12 cellular contexts compared by ENCODE assay signal in the genomic region with DNA sequence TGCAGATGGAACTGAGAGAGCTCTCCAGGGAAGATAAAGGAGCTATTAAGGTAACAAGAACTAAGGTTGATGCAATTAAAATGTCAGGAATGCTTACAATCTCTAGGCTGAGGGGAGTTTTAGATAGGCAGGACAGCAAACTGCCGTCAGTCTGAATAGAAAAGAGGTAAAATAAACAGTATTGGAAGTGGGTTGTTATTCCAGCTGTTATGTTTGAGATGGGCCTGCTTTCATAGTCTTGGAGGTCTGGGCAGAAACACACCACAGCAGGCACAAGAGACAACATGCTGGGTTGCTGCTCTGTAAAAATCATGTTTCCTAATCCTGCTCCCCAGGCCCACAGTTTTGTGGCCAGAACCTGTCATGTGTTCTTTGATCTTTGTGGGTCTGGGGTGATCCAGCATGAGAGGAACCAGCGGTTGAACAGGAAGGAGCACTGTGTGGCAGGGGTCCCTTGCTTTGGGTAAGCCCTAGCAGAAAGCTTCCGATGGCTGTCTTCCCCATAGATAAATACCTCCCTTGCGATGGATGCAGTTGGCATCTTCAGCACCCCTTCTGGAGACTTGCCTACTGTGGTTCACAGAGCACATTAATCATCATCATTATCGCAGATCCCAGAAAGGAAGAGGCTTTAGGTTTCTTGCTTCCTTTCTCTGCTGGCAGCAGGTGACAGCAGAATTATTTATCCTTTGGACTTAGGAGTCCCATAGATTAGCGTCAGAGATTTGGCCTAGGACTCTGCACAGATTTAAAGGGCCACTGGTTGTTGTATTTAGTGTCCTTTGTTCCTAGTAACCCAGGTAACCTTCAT.
A peak's percentile ranks its signal among the peaks of the same experiment; 100 is the strongest.
DNase-seq lines count a peak whose midpoint lies in the region; FAIRE-seq and TF ChIP-seq lines count a peak whose summit lies in the region.
"Had no signal": no experiment of that assay in that cellular context is flagged by ENCODE, and none has a peak within 500 bp of the region (broad histone marks: within the 10 kb centered on the region; RNA-seq: fewer than 3 reads in every experiment).

No MANE protein-coding gene starts in this region.

- H3K4me2 ChIP-seq in neural cell (ENCODE audit: low read length), result peak overlapping the region; percentile 7

- TF ChIP-seq CTCF in HEK293 (tag by site-specific recombination; IDR thresholded peaks at IDR 0.05) (no peak), brain microvascular endothelial cell (IDR thresholded peaks at IDR 0.05; ENCODE audit: low read depth, low read length, missing control alignments) (peak; percentile 3), neural cell (IDR thresholded peaks at IDR 0.05; ENCODE audit: poor library complexity, severe bottlenecking) (no peak)

- no peak for TF ChIP-seq EP300 in neural cell (conservative IDR thresholded peaks at IDR 0.05; ENCODE audit: poor library complexity, severe bottlenecking)

- DNase-seq in NCI-H69 (lab: John Stamatoyannopoulos, UW) (peak; percentile 84), brain microvascular endothelial cell (no peak), GM12892 (ENCODE audit: insufficient read length) (no peak), mesenteric fat pad (ENCODE audit: low spot score) (no peak), ecto neural progenitor cell (ENCODE audit: low spot score) (no peak), DMS114 treated with DMSO at 0.1 percent for 48 hours (lab: John Stamatoyannopoulos, UW; ENCODE audit: unreplicated experiment) (no peak)
- DNase-seq: activated T-cell treated with anti-CD3 and anti-CD28 coated beads for 4 hours, RPMI8226 had no signal

- no peak overlapping the region for H3K9ac ChIP-seq in neural cell (ENCODE audit: low read length)

- no peak overlapping the region for H3K27ac ChIP-seq in HEK293 (ENCODE audit: extremely low read depth, low read depth, low read length)
- H3K27ac ChIP-seq in brain microvascular endothelial cell, result no peak overlapping the region
- no peak overlapping the region for H3K27ac ChIP-seq in neural cell (ENCODE audit: low read length)
- H3K27ac ChIP-seq: cardiac muscle cell had no signal

- CTCF ChIA-PET in HEK293 (lab: Yijun Ruan, JAX), result interaction anchor here (0.6 kb wide), 1 partner anchor 105 kb away, joined by 3 read pairs; no protein-coding TSS in a partner anchor

- no peaks in the 10 kb centered on the region for H3K79me2 ChIP-seq in neural cell (replicated peaks; ENCODE audit: insufficient read depth, low read length)

- no peaks in the 10 kb centered on the region for H3K27me3 ChIP-seq in brain microvascular endothelial cell (replicated peaks)
- H3K27me3 ChIP-seq in neural cell (ENCODE audit: insufficient read depth, low read depth, low read length), result no peaks in the 10 kb centered on the region
- H3K27me3 ChIP-seq: cardiac muscle cell had no signal

- in situ Hi-C loops in brain microvascular endothelial cell (cut with HindIII; ENCODE audit: low pct_ligation_motif_present, low sequenced_read_pairs), result no loop called here

- H4K20me1 ChIP-seq in neural cell (ENCODE audit: insufficient read depth), result no peaks in the 10 kb centered on the region

- no peak for TF ChIP-seq RAD21 in neural cell (conservative IDR thresholded peaks at IDR 0.05)

- no peaks in the 10 kb centered on the region for H3K9me3 ChIP-seq in HEK293 (ENCODE audit: control insufficient read depth, insufficient read depth, low read depth, low read length)
- no peaks in the 10 kb centered on the region for H3K9me3 ChIP-seq in neural cell (ENCODE audit: low read length)

- TF ChIP-seq POLR2A in GM12892 (IDR thresholded peaks at IDR 0.05; ENCODE audit: low read depth, low read length), result no peak

- H3K36me3 ChIP-seq in HEK293 (ENCODE audit: control insufficient read depth in 2 of 2, insufficient read depth in 1 of 2, low read length in 2 of 2), result no peaks in the 10 kb centered on the region
- no peaks in the 10 kb centered on the region for H3K36me3 ChIP-seq in brain microvascular endothelial cell (replicated peaks)
- H3K36me3 ChIP-seq in neural cell (ENCODE audit: insufficient read depth, low read length), result no peaks in the 10 kb centered on the region
- H3K36me3 ChIP-seq: cardiac muscle cell had no signal

- H3K4me1 ChIP-seq in HEK293 (ENCODE audit: control insufficient read depth, insufficient read depth, low read length), result no peaks in the 10 kb centered on the region

- FAIRE-seq in GM12892 (lab: Jason Lieb, UNC), result no peak
- FAIRE-seq: TTC549 had no signal

- no peaks in the 10 kb centered on the region for H3K9me2 ChIP-seq in neural cell (ENCODE audit: insufficient read depth, low read length)

- no peaks in the 10 kb centered on the region for H3F3A ChIP-seq in neural cell (ENCODE audit: insufficient read depth, low read length, poor library complexity, severe bottlenecking)

- POLR2A ChIA-PET in HEK293 (lab: Yijun Ruan, JAX), result no interaction called here

- H3K4me3 ChIP-seq in HEK293 (ENCODE audit: low read depth, low read length), result no peak overlapping the region
- no peak overlapping the region for H3K4me3 ChIP-seq in brain microvascular endothelial cell (ENCODE audit: low read depth, low read length)
- H3K4me3 ChIP-seq in neural cell (ENCODE audit: low read length), result no peak overlapping the region
- H3K4me3 ChIP-seq: cardiac muscle cell had no signal

- H2AFZ ChIP-seq in neural cell (ENCODE audit: low read depth, low read length), result no peak overlapping the region

TF ChIP-seq in HEK293, 187 proteins besides CTCF, POLR2A, EP300 and RAD21:
- TF ChIP-seq ZNF654 (tag by site-specific recombination; IDR thresholded peaks at IDR 0.05; ENCODE audit: low read depth) (no peak), FEZF1 (tag by site-specific recombination; IDR thresholded peaks at IDR 0.05) (0 out of 2 replicates have a peak, but pooled peaks have one; percentile 38), WT1 (tag by site-specific recombination; IDR thresholded peaks at IDR 0.05) (no peak), ZIC2 (tag by site-specific recombination; IDR thresholded peaks at IDR 0.05) (peak; percentile 100), ZNF280D (tag by site-specific recombination; IDR thresholded peaks at IDR 0.05) (no peak)
TF ChIP-seq in HEK293: peak in this region for 2.

TF ChIP-seq in neural cell, 6 proteins besides CTCF, POLR2A, EP300 and RAD21:
- TF ChIP-seq TAF1 (IDR thresholded peaks at IDR 0.05; ENCODE audit: low read depth) (no peak), SMC3 (conservative IDR thresholded peaks at IDR 0.05; ENCODE audit: poor library complexity) (no peak), POLR2AphosphoS5 (IDR thresholded peaks at IDR 0.05) (peak; percentile 84), EZH2 (IDR thresholded peaks at IDR 0.05; ENCODE audit: borderline replicate concordance, insufficient read depth, low read length, poor library complexity, severe bottlenecking) (no peak)
- TF ChIP-seq, protein P1, sequence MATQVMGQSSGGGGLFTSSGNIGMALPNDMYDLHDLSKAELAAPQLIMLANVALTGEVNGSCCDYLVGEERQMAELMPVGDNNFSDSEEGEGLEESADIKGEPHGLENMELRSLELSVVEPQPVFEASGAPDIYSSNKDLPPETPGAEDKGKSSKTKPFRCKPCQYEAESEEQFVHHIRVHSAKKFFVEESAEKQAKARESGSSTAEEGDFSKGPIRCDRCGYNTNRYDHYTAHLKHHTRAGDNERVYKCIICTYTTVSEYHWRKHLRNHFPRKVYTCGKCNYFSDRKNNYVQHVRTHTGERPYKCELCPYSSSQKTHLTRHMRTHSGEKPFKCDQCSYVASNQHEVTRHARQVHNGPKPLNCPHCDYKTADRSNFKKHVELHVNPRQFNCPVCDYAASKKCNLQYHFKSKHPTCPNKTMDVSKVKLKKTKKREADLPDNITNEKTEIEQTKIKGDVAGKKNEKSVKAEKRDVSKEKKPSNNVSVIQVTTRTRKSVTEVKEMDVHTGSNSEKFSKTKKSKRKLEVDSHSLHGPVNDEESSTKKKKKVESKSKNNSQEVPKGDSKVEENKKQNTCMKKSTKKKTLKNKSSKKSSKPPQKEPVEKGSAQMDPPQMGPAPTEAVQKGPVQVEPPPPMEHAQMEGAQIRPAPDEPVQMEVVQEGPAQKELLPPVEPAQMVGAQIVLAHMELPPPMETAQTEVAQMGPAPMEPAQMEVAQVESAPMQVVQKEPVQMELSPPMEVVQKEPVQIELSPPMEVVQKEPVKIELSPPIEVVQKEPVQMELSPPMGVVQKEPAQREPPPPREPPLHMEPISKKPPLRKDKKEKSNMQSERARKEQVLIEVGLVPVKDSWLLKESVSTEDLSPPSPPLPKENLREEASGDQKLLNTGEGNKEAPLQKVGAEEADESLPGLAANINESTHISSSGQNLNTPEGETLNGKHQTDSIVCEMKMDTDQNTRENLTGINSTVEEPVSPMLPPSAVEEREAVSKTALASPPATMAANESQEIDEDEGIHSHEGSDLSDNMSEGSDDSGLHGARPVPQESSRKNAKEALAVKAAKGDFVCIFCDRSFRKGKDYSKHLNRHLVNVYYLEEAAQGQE (IDR thresholded peaks at IDR 0.05; ENCODE audit: borderline replicate concordance), result no peak
